21 cellular contexts compared by ENCODE assay signal in the genomic region with DNA sequence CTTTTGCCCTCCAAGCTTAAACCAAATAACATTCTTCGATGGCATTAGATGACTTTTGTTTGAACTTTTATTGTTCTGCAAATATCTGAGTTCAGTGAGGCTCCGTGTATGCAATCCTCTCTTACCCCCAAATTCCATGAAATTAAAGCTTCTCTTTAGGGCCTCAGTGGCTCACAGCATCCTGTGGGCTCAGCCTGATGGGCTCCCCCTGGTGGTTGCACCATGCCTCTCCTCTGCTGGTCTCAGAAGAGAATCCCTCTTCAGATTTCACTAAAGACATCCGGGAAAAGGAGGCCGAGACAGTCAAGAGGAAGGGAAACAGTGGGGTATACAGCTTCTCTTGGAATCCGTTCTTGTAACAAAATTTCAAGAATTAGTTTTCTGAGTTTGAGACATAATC.
DNase-seq lines count a peak whose midpoint lies in the region; ATAC-seq and TF ChIP-seq lines count a peak whose summit lies in the region.
"Had no signal": no experiment of that assay in that cellular context is flagged by ENCODE, and none has a peak within 500 bp of the region (broad histone marks: within the 10 kb centered on the region; RNA-seq: fewer than 3 reads in every experiment).

No MANE protein-coding gene starts in this region.

- H4K91ac ChIP-seq in H9 (ENCODE audit: insufficient read length, low read depth, low read length), result no peak overlapping the region

- H3K23ac ChIP-seq in H9 (ENCODE audit: insufficient read length, low read depth, low read length), result no peak overlapping the region

- H2BK120ac ChIP-seq in H9 (ENCODE audit: low read depth, low read length, poor library complexity, severe bottlenecking), result no peak overlapping the region

- peaks cover 0 to 8% of the 10 kb centered on the region in 2 experiments; a peak in 3 of 4 replicates for H3K4me1 Mint-ChIP-seq in H9
- peaks cover 20% of the 10 kb centered on the region for H3K4me1 Mint-ChIP-seq in WTC11
- H3K4me1 Mint-ChIP-seq in CD8-positive, alpha-beta T cell (ENCODE audit: low read depth), result no peaks in the 10 kb centered on the region
- H3K4me1 Mint-ChIP-seq: activated B cell treated with CpG ODN at 0.5 μM for 24 hours had no signal

- intact Hi-C loops in CD8-positive, alpha-beta T cell (cut with DNase I, micrococcal nuclease), result no loop called here

- H2BK15ac ChIP-seq in H9 (ENCODE audit: low read depth, low read length), result no peak overlapping the region

- no peak overlapping the region for H3K18ac ChIP-seq in H9 (ENCODE audit: insufficient read length, low read depth, low read length)

- H3K4me3 ChIP-seq in BJ (ENCODE audit: low read depth, low read length), result no peak overlapping the region
- no peak overlapping the region for H3K4me3 ChIP-seq in kidney epithelial cell (ENCODE audit: low read depth, low read length)
- H3K4me3 ChIP-seq in CD8-positive, alpha-beta T cell (ENCODE audit: low read depth, low read length), result no peak overlapping the region
- H3K4me3 ChIP-seq: coronary artery, gastrocnemius medialis, MG63, stomach had no signal

- no peak overlapping the region for H3K9ac ChIP-seq in H9 (ENCODE audit: extremely low read depth, insufficient read length, low read length)

- H3K27me3 ChIP-seq in BJ (ENCODE audit: control insufficient read depth, insufficient read depth, low read length), result no peaks in the 10 kb centered on the region
- H3K27me3 ChIP-seq in H9 (ENCODE audit: insufficient read depth, low read length), result no peaks in the 10 kb centered on the region
- H3K27me3 ChIP-seq in kidney epithelial cell (ENCODE audit: control insufficient read depth, insufficient read depth, low read length), result peaks cover under 1% of the 10 kb centered on the region
- no peaks in the 10 kb centered on the region for H3K27me3 ChIP-seq in CD8-positive, alpha-beta T cell (ENCODE audit: insufficient read depth, low read length)
- H3K27me3 ChIP-seq: MG63, stomach had no signal

- H4K8ac ChIP-seq in H9 (replicated peaks; ENCODE audit: insufficient read length, low read depth, low read length), result no peak overlapping the region

- H3T11ph ChIP-seq in H9 (ENCODE audit: low read length), result no peak overlapping the region

- H3K4me1 ChIP-seq in H9 (ENCODE audit: insufficient read depth, low read length), result no peaks in the 10 kb centered on the region; the same call in 1 of the 2 replicates
- H3K4me1 ChIP-seq in CD8-positive, alpha-beta T cell (ENCODE audit: insufficient read depth, low read length), result no peaks in the 10 kb centered on the region
- H3K4me1 ChIP-seq: stomach had no signal

- H3K9me3 ChIP-seq in H9 (ENCODE audit: control insufficient read depth, low read depth, low read length), result no peaks in the 10 kb centered on the region
- H3K9me3 ChIP-seq in CD8-positive, alpha-beta T cell (ENCODE audit: low read length), result no peaks in the 10 kb centered on the region
- H3K9me3 ChIP-seq: gastrocnemius medialis, MG63, stomach had no signal

- POLR2A ChIA-PET in BJ (lab: Charles Lee) (no interaction called here), WTC11 (lab: Charles Lee) (no interaction called here)
- POLR2A ChIA-PET in CD8-positive, alpha-beta T cell (lab: Charles Lee), result no interaction called here

- no peaks in the 10 kb centered on the region for H3K79me2 ChIP-seq in H9 (ENCODE audit: insufficient read depth, low read length)

- H3K27ac ChIP-seq in H9 (ENCODE audit: insufficient read length, low read depth, low read length), result no peak overlapping the region
- no peak overlapping the region for H3K27ac ChIP-seq in CD8-positive, alpha-beta T cell (ENCODE audit: low read depth, low read length)
- H3K27ac ChIP-seq: coronary artery, gastrocnemius medialis, stomach had no signal

- H4K20me1 ChIP-seq in H9 (ENCODE audit: control insufficient read depth, insufficient read depth, insufficient read length), result no peaks in the 10 kb centered on the region

- WGBS in H9 (ENCODE audit: extremely low coverage, insufficient read length, low lambda C conversion rate), result no CpG with 5 or more reads among the region's 5 CpGs

- H3K14ac ChIP-seq in H9 (ENCODE audit: insufficient read depth, low read length), result no peak overlapping the region

- H3K79me1 ChIP-seq in H9 (ENCODE audit: insufficient read depth, low read depth, low read length, poor library complexity, severe bottlenecking), result no peaks in the 10 kb centered on the region

- H2AFZ ChIP-seq in H9 (ENCODE audit: low read length), result no peak overlapping the region

- H2BK12ac ChIP-seq in H9 (ENCODE audit: insufficient read length, low read depth, low read length), result no peak overlapping the region

- H3K27ac Mint-ChIP-seq in H9 (no peak overlapping the region; a peak in 1 of 7 replicates), WTC11 (peak overlapping the region; percentile 40; the same call in 1 of the 2 replicates)
- H3K27ac Mint-ChIP-seq in CD8-positive, alpha-beta T cell, result no peak overlapping the region
- H3K27ac Mint-ChIP-seq: activated B cell treated with CpG ODN at 0.5 μM for 24 hours; activated naive CD8-positive, alpha-beta T cell had no signal

- TF ChIP-seq CTCF in BJ (IDR thresholded peaks at IDR 0.05; ENCODE audit: insufficient read depth, low read depth, low read length) (peak; percentile 15; the same call in 1 of the 2 replicates), H9 (conservative IDR thresholded peaks at IDR 0.05) (peak; percentile 66), WTC11 (IDR thresholded peaks at IDR 0.05) (peak; percentile 54; the same call in 1 of the 2 replicates), kidney epithelial cell (IDR thresholded peaks at IDR 0.05; ENCODE audit: insufficient read depth, low read length, poor library complexity, severe bottlenecking) (peak; percentile 20)
- TF ChIP-seq CTCF in CD8-positive, alpha-beta T cell (IDR thresholded peaks at IDR 0.05), result no peak

- DNase-seq in BJ (ENCODE audit: low read depth) (no peak), H9 (peak; percentile 41), WTC11 (ENCODE audit: low spot score) (peak; percentile 42), kidney epithelial cell (ENCODE audit: low read depth) (no peak), 8988T (no peak), NCI-H2196 treated with DMSO at 0.1 percent for 48 hours (lab: John Stamatoyannopoulos, UW; ENCODE audit: unreplicated experiment) (no peak)
- no peak for DNase-seq in CD8-positive, alpha-beta T cell
- DNase-seq: activated B cell treated with CpG ODN at 0.5 μM for 24 hours; activated CD8-positive, alpha-beta memory T cell treated with anti-CD3 and anti-CD28 coated beads for 24 hours; gastrocnemius medialis; GOT3; MG63; NCI-H187 treated with DMSO at 0.1 percent for 48 hours; NCI-H510A; stimulated activated CD4-positive, alpha-beta T cell treated with anti-CD3 and anti-CD28 coated beads, Interleukin-1b, Interleukin-23, amount 100 ng/mL, for 48 hours; stomach had no signal

- H3K4ac ChIP-seq in H9 (ENCODE audit: low read depth, low read length), result no peak overlapping the region

- no peaks in the 10 kb centered on the region for H3K23me2 ChIP-seq in H9 (ENCODE audit: insufficient read length, low read depth, low read length, poor library complexity, severe bottlenecking)

- H3K27me3 Mint-ChIP-seq in H9 (ENCODE audit: low read depth), result no peaks in the 10 kb centered on the region; the same call in 1 of the 2 replicates
- H3K27me3 Mint-ChIP-seq in WTC11 (ENCODE audit: low read depth), result no peaks in the 10 kb centered on the region
- no peaks in the 10 kb centered on the region for H3K27me3 Mint-ChIP-seq in CD8-positive, alpha-beta T cell (ENCODE audit: low read depth)
- H3K27me3 Mint-ChIP-seq: activated B cell treated with CpG ODN at 0.5 μM for 24 hours; activated naive CD8-positive, alpha-beta T cell had no signal

- ATAC-seq in WTC11, result peak; percentile 67
- ATAC-seq in CD8-positive, alpha-beta T cell, result no peak
- no peak for ATAC-seq in HG02588 (IDR thresholded peaks at IDR 0.05; ENCODE audit: unreplicated experiment)
- ATAC-seq: gastrocnemius medialis, HepG2, sciatic nerve had no signal

- H3K36me3 ChIP-seq in BJ (ENCODE audit: control insufficient read depth, insufficient read depth, low read length), result no peaks in the 10 kb centered on the region
- no peaks in the 10 kb centered on the region for H3K36me3 ChIP-seq in kidney epithelial cell (ENCODE audit: control insufficient read depth, insufficient read depth, low read length)
- no peaks in the 10 kb centered on the region for H3K36me3 ChIP-seq in CD8-positive, alpha-beta T cell (ENCODE audit: insufficient read depth, low read length)
- H3K36me3 ChIP-seq: gastrocnemius medialis, MG63, stomach had no signal

- CTCF ChIA-PET in BJ (lab: Yijun Ruan, JAX), result interaction anchor here (1.1 to 2.2 kb wide), 3 partner anchors 9 to 39 kb away, joined by 3 to 6 read pairs (median 4); no protein-coding TSS in a partner anchor
- CTCF ChIA-PET in WTC11 (lab: Charles Lee), result interaction anchor here (0.6 to 1.3 kb wide), 7 partner anchors 9 to 696 kb away, joined by 3 to 5 read pairs (median 4); no protein-coding TSS in a partner anchor
- CTCF ChIA-PET in CD8-positive, alpha-beta T cell (lab: Charles Lee), result no interaction called here

- no peak overlapping the region for H3K4me3 Mint-ChIP-seq in H9
- H3K4me3 Mint-ChIP-seq in WTC11, result no peak overlapping the region
- H3K4me3 Mint-ChIP-seq in CD8-positive, alpha-beta T cell, result no peak overlapping the region
- H3K4me3 Mint-ChIP-seq: activated B cell treated with CpG ODN at 0.5 μM for 24 hours; activated naive CD8-positive, alpha-beta T cell had no signal

- no peak overlapping the region for H3K4me2 ChIP-seq in H9 (ENCODE audit: insufficient read depth, insufficient read length, low read length)

- H2BK5ac ChIP-seq in H9 (ENCODE audit: insufficient read length, low read length), result no peak overlapping the region

- no peak overlapping the region for H2BK20ac ChIP-seq in H9 (ENCODE audit: low read depth, low read length, poor library complexity, severe bottlenecking)

- no peak overlapping the region for H2AK5ac ChIP-seq in H9 (ENCODE audit: insufficient read length, low read length)

- no peak overlapping the region for H3K56ac ChIP-seq in H9 (ENCODE audit: insufficient read length, low read depth, low read length)

- H3K9me3 Mint-ChIP-seq in H9 (no peaks in the 10 kb centered on the region), WTC11 (no peaks in the 10 kb centered on the region)
- no peaks in the 10 kb centered on the region for H3K9me3 Mint-ChIP-seq in CD8-positive, alpha-beta T cell
- H3K9me3 Mint-ChIP-seq: activated B cell treated with CpG ODN at 0.5 μM for 24 hours had no signal

- no peak overlapping the region for H4K5ac ChIP-seq in H9 (ENCODE audit: insufficient read length, low read depth, low read length)

- H3K36me3 Mint-ChIP-seq in H9 (ENCODE audit: insufficient read depth in 1 of 3, low read depth in 3 of 3) (no peaks in the 10 kb centered on the region), WTC11 (no peaks in the 10 kb centered on the region)
- no peaks in the 10 kb centered on the region for H3K36me3 Mint-ChIP-seq in CD8-positive, alpha-beta T cell
- H3K36me3 Mint-ChIP-seq: activated naive CD8-positive, alpha-beta T cell had no signal

TF ChIP-seq in WTC11, 78 proteins besides CTCF, POLR2A, EP300 and RAD21 (continues in another document):
- TF ChIP-seq CREM (CRISPR knock-in tag; IDR thresholded peaks at IDR 0.05), result no peak
- TF ChIP-seq MYBL2 (CRISPR knock-in tag; IDR thresholded peaks at IDR 0.05), result no peak

Comparison
In these comparisons a context has a peak if more than half of its experiments do, and no peak if none do; other contexts are left out.
1. DNase-seq: peak in H9 (single experiment) and WTC11 (single experiment); none in BJ (single experiment), kidney epithelial cell (single experiment), CD8-positive, alpha-beta T cell (0 of 7), 8988T (single experiment) and NCI-H2196 treated with DMSO at 0.1 percent for 48 hours (single experiment).